Comparison of ENCODE assay signal across 1 cellular context in genomic region chr1:153613406-153613805, GRCh38.
A peak's percentile ranks its signal among the peaks of the same experiment; 100 is the strongest.
TF ChIP-seq lines count a peak whose summit lies in the region.

No MANE protein-coding gene starts in this region.

TF ChIP-seq in HepG2, 621 proteins besides CTCF, POLR2A, EP300 and RAD21:
- TF ChIP-seq, protein P1, sequence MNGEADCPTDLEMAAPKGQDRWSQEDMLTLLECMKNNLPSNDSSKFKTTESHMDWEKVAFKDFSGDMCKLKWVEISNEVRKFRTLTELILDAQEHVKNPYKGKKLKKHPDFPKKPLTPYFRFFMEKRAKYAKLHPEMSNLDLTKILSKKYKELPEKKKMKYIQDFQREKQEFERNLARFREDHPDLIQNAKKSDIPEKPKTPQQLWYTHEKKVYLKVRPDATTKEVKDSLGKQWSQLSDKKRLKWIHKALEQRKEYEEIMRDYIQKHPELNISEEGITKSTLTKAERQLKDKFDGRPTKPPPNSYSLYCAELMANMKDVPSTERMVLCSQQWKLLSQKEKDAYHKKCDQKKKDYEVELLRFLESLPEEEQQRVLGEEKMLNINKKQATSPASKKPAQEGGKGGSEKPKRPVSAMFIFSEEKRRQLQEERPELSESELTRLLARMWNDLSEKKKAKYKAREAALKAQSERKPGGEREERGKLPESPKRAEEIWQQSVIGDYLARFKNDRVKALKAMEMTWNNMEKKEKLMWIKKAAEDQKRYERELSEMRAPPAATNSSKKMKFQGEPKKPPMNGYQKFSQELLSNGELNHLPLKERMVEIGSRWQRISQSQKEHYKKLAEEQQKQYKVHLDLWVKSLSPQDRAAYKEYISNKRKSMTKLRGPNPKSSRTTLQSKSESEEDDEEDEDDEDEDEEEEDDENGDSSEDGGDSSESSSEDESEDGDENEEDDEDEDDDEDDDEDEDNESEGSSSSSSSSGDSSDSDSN (CRISPR knock-in tag; IDR thresholded peaks at IDR 0.05) = peak; percentile 0; the same call in 1 of the 2 replicates
- 0 out of 2 replicates have a peak, but pooled peaks have one; percentile 42 for TF ChIP-seq ZNF629 (CRISPR knock-in tag; conservative IDR thresholded peaks at IDR 0.05)
- TF ChIP-seq ZMYM4 (CRISPR knock-in tag; IDR thresholded peaks at IDR 0.05) = no peak
